In the genomic region with DNA sequence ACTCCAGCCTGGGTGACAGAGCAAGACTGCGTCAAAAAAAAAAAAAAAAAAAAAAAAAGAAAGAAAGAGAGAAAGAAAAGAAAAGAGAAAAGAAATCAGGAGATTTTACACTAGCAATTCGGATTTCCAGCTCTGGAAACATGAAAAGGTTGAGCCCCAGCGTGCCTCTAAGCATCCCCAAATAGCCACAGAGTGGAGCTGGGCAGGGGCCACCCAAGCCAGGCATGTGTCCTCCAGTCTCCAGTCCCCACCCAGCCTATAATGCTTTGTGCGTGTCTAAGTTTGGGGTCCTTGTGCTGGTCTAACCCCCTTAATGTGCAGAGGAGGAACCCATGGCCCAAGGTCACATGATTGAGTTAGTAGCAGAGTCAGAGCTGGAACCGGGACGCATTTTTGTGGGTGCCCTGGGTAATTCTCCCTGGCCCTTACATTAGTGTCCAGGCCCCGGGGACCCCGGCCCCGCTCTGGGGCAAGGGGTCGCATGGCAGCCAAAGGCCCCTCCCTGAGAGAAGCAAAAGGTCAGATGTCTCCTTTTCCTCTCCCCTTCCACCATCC, we compare ENCODE assay signal across 8 cellular contexts. TPM values are rescaled to one million over a fixed set of nuclear protein-coding genes. Genes with fewer than 3 reads are reported as not detected.
DNase-seq lines count a peak whose midpoint lies in the region; ATAC-seq and TF ChIP-seq lines count a peak whose summit lies in the region.

No MANE protein-coding gene starts in this region.

- no peaks in the 10 kb centered on the region for H3K9me3 Mint-ChIP-seq in activated T-cell treated with anti-CD3 and anti-CD28 coated beads, Interleukin-2, amount 50 U/mL, for 4 hours

- peaks cover 10% of the 10 kb centered on the region for H3K4me1 Mint-ChIP-seq in activated T-cell treated with anti-CD3 and anti-CD28 coated beads, Interleukin-2, amount 50 U/mL, for 4 hours (ENCODE audit: low read depth)

- H3K9ac ChIP-seq in stomach smooth muscle (ENCODE audit: low read length in 2 of 2): no peak overlapping the region

- DNase-seq in activated T-cell treated with anti-CD3 and anti-CD28 coated beads, Interleukin-2, amount 50 U/mL, for 4 hours: no peak
- no peak for DNase-seq in activated T-cell treated with anti-CD3 and anti-CD28 coated beads, Interleukin-2, amount 50 U/mL, for 48 hours
- no peak for DNase-seq in SJCRH30
- no peak for DNase-seq in fibroblast of villous mesenchyme (ENCODE audit: low read depth)
- no peak for DNase-seq in 8988T
- DNase-seq in GM13976 (ENCODE audit: low spot score): no peak

- H3K36me3 ChIP-seq in SJCRH30 (no peaks in the 10 kb centered on the region), stomach smooth muscle (ENCODE audit: control insufficient read depth in 2 of 2, insufficient read depth in 2 of 2, low read length in 2 of 2) (no peaks in the 10 kb centered on the region)

- H3K27me3 ChIP-seq in SJCRH30: no peaks in the 10 kb centered on the region
- peaks cover 0 to 4% of the 10 kb centered on the region in 2 donors for H3K27me3 ChIP-seq in stomach smooth muscle (ENCODE audit: control insufficient read depth in 1 of 2, insufficient read depth in 2 of 2, low read length in 2 of 2)

- H3K4me1 ChIP-seq in SJCRH30 (peaks cover 3% of the 10 kb centered on the region; the same call in 1 of the 2 replicates), stomach smooth muscle (ENCODE audit: control insufficient read depth, insufficient read depth, low read length) (peaks cover 56% of the 10 kb centered on the region)

- H3K27me3 Mint-ChIP-seq in activated T-cell treated with anti-CD3 and anti-CD28 coated beads, Interleukin-2, amount 50 U/mL, for 4 hours (ENCODE audit: low read depth): peaks cover 10% of the 10 kb centered on the region

- TF ChIP-seq CTCF in fibroblast of villous mesenchyme (IDR thresholded peaks at IDR 0.05; ENCODE audit: insufficient read depth, low read depth, low read length) (no peak), GM13976 (IDR thresholded peaks at IDR 0.05; ENCODE audit: borderline replicate concordance, control extremely low read depth, extremely low read depth, insufficient read depth, missing control alignments) (no peak)

- ATAC-seq in activated T-cell treated with anti-CD3 and anti-CD28 coated beads, Interleukin-2, amount 50 U/mL, for 4 hours: no peak
- no peak for ATAC-seq in GM21360 (IDR thresholded peaks at IDR 0.05; ENCODE audit: unreplicated experiment)

- H3K36me3 Mint-ChIP-seq in activated T-cell treated with anti-CD3 and anti-CD28 coated beads, Interleukin-2, amount 50 U/mL, for 4 hours (ENCODE audit: insufficient read depth): no peaks in the 10 kb centered on the region

- H3K4me3 Mint-ChIP-seq in activated T-cell treated with anti-CD3 and anti-CD28 coated beads, Interleukin-2, amount 50 U/mL, for 4 hours: peak overlapping the region; percentile 56

- in situ Hi-C loops in GM13976 (cut with MboI; ENCODE audit: low sequenced_read_pairs, unreplicated experiment): loop anchor here (10.0 kb wide), 1 partner anchor 86 kb away; no protein-coding TSS in a partner anchor

- H3K9me3 ChIP-seq in SJCRH30 (replicated peaks) (no peaks in the 10 kb centered on the region), stomach smooth muscle (ENCODE audit: control insufficient read depth in 2 of 2, low read length in 2 of 2) (no peaks in the 10 kb centered on the region)

- H3K4me3 ChIP-seq in SJCRH30 (peak overlapping the region; percentile 55), fibroblast of villous mesenchyme (ENCODE audit: low read depth, low read length) (peak overlapping the region; percentile 67), stomach smooth muscle (ENCODE audit: low read length in 2 of 2) (peak overlapping the region; percentile 53 to 72)

- H3K27ac ChIP-seq in SJCRH30 (no peak overlapping the region), stomach smooth muscle (ENCODE audit: low read length) (peak overlapping the region; percentile 79)

RNA-seq across cellular contexts. Expression of a gene that starts 19.9 kb away (rescaled TPM):
- total RNA-seq in activated T-cell treated with anti-CD3 and anti-CD28 coated beads, Interleukin-2, amount 50 U/mL, for 4 hours: under 1 TPM; 0.38 to 0.50 (median 0.41) TPM
- 0.73 and 0.79 TPM in 2 replicates for total RNA-seq in SJCRH30 (2014; rRNA removed; shearing (Covaris generic))
- 0.32 and 0.43 TPM in 2 replicates for total RNA-seq in fibroblast of villous mesenchyme

RNA-seq across cellular contexts. Expression of a gene that starts 51.4 kb away (rescaled TPM):
- 1 to 10 TPM; 3.0 to 4.6 (median 3.8) TPM for total RNA-seq in activated T-cell treated with anti-CD3 and anti-CD28 coated beads, Interleukin-2, amount 50 U/mL, for 4 hours
- total RNA-seq in SJCRH30 (2014; rRNA removed; shearing (Covaris generic)): 45.9 and 47.4 TPM in 2 replicates
- 30.2 and 40.6 TPM in 2 replicates for total RNA-seq in fibroblast of villous mesenchyme
